8 cellular contexts compared by ENCODE assay signal in genomic region chr2:39059366-39059952, GRCh38.
A peak's percentile ranks its signal among the peaks of the same experiment; 100 is the strongest.
DNase-seq lines count a peak whose midpoint lies in the region; ATAC-seq, FAIRE-seq and TF ChIP-seq lines count a peak whose summit lies in the region.

No MANE protein-coding gene starts in this region.

- peak; percentile 32 for ATAC-seq in upper lobe of right lung
- ATAC-seq in GM21737 (IDR thresholded peaks at IDR 0.05; ENCODE audit: unreplicated experiment): no peak
- ATAC-seq in GM18502 (IDR thresholded peaks at IDR 0.05; ENCODE audit: poor library complexity, unreplicated experiment): no peak

- H3K27ac ChIP-seq in upper lobe of right lung: no peak overlapping the region

- H3K4me3 ChIP-seq in upper lobe of right lung: no peak overlapping the region

- FAIRE-seq in GM18507 (lab: Jason Lieb, UNC) (peak; percentile 51), islet of Langerhans (lab: Jason Lieb, UNC) (peak; percentile 99)

- DNase-seq in AG09319 (ENCODE audit: extremely low read depth, low read depth) (peak; percentile 7), GM18507 (ENCODE audit: extremely low spot score, insufficient read length, low read depth) (no peak), NCI-H2171 treated with DMSO at 0.1 percent for 48 hours (lab: John Stamatoyannopoulos, UW) (peak; percentile 54), amniotic stem cell (lab: John Stamatoyannopoulos, UW) (peak; percentile 44), upper lobe of right lung (no peak)

- H3K9me3 ChIP-seq in upper lobe of right lung: no peaks in the 10 kb centered on the region

- intact Hi-C loops in upper lobe of right lung (cut with DNase I): no loop called here

- no peaks in the 10 kb centered on the region for H3K27me3 ChIP-seq in upper lobe of right lung

- H3K4me1 ChIP-seq in upper lobe of right lung: no peaks in the 10 kb centered on the region

- H3K36me3 ChIP-seq in upper lobe of right lung: peaks cover 18% of the 10 kb centered on the region

- TF ChIP-seq CTCF in AG09319 (IDR thresholded peaks at IDR 0.05; ENCODE audit: low read depth, low read length): peak; percentile 50
- TF ChIP-seq CTCF in upper lobe of right lung (IDR thresholded peaks at IDR 0.05): peak; percentile 77

Comparison
In these comparisons a context has a peak if more than half of its experiments do, and no peak if none do; other contexts are left out.
1. DNase-seq: peak in AG09319 (single experiment), NCI-H2171 treated with DMSO at 0.1 percent for 48 hours (single experiment) and amniotic stem cell (single experiment); none in GM18507 (single experiment) and upper lobe of right lung (single experiment).